In the genomic region with DNA sequence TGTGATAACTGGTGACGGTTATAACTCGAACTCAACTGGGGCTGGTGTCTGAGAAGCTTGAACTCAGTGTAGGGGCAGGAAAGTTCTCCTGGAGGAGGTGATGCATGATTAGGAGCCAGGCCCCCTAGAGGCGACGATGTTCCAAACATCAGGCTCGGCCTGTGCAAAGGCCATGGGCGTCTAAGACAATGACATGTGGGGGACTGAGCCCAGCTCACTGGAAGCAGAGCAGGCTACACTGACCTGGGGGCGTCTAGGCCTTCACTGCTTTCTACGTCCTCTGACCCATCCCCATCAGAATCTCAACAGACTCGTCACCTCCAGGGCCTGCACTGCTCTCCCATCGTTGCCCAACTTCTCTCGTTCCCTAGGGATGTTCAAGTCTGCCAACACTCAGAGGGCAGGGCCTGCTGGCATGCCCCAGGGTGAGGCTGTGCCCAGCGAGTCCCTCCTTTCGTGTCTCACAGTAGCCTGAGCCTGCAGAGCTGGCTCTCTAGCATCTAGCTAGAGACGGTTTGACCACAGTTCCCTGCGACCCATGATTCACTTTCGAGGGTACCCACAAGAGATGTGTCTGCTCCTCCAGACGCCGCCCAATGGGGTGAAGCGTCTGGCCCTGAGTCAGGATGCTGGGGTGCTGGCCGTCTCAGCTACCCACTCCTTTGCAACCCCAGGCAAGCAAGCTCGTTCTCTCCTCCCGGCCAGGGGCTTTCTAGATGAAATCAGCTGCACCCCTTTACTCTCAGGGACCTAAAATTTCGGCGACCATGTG, we compare ENCODE assay signal across 8 cellular contexts.
DNase-seq lines count a peak whose midpoint lies in the region; ATAC-seq lines count a peak whose summit lies in the region.

No MANE protein-coding gene starts in this region.

- peak; percentile 43 for ATAC-seq in GM18502 (IDR thresholded peaks at IDR 0.05; ENCODE audit: poor library complexity, unreplicated experiment)

- intact Hi-C loops in head of caudate nucleus (cut with DNase I), result no loop called here

- DNase-seq in 8988T (peak; percentile 86), HUDEP-2 (lab: John Stamatoyannopoulos, UW; ENCODE audit: unreplicated experiment in 76 of 76) (peak in 67 of 76 experiments; percentile 5 to 76 (median 52)), SHP77 (lab: John Stamatoyannopoulos, UW) (peak; percentile 60 to 85), activated gamma-delta T cell (lab: John Stamatoyannopoulos, UW) (peak; percentile 39), head of caudate nucleus (peak in 25 of 42 donors; percentile 39 to 79 (median 59)), retina (peak; percentile 49), globus pallidus (ENCODE audit: low spot score) (no peak)
